ENCODE assay signal across 20 cellular contexts in genomic region chr19:44993926-44994537, GRCh38. TPM values are rescaled to one million over a fixed set of nuclear protein-coding genes. Genes with fewer than 3 reads are reported as not detected.
DNase-seq lines count a peak whose midpoint lies in the region; ATAC-seq and TF ChIP-seq lines count a peak whose summit lies in the region.
"Had no signal": no experiment of that assay in that cellular context is flagged by ENCODE, and none has a peak within 500 bp of the region (broad histone marks: within the 10 kb centered on the region; RNA-seq: fewer than 3 reads in every experiment).

No MANE protein-coding gene starts in this region.

- H4K20me1 ChIP-seq in OCI-LY1 (ENCODE audit: insufficient read depth, low read length), result no peaks in the 10 kb centered on the region

- no peaks in the 10 kb centered on the region for H3K9me2 ChIP-seq in OCI-LY1 (ENCODE audit: low read depth, low read length)

- DNase-seq in CD14-positive monocyte (ENCODE audit: low spot score) (no peak), sigmoid colon (peak; percentile 60)
- DNase-seq in effector memory CD8-positive, alpha-beta T cell, result no peak
- no peak for DNase-seq in activated T-helper 2 cell treated with anti-CD3 and anti-CD28 coated beads, Interferon-gamma antibody, Interleukin-2, Interleukin-4, amounts not matched to agents 10 μg/mL and 5 μg/mL and 100 μg/mL, durations not matched to agents 14 hours and 24 hours and 36 hours (ENCODE audit: low spot score)
- no peak for DNase-seq in activated naive CD4-positive, alpha-beta T cell treated with anti-CD3 and anti-CD28 coated beads for 36 hours
- DNase-seq: DMS153, GF-D8, GM23248, HCEC 1CT, KG1, NCI-H1105 treated with DMSO at 0.1 percent for 48 hours, NCI-H1694, NCI-H2107, NCI-H510A treated with DMSO at 0.1 percent for 48 hours, NCI-H774, Peyer's patch had no signal

- peaks cover 0 to 3% (median 0%) of the 10 kb centered on the region in 7 donors for H3K9me3 Mint-ChIP-seq in CD14-positive monocyte
- H3K9me3 Mint-ChIP-seq in effector memory CD8-positive, alpha-beta T cell, result no peaks in the 10 kb centered on the region
- H3K9me3 Mint-ChIP-seq in activated T-helper 2 cell treated with anti-CD3 and anti-CD28 coated beads, Interferon-gamma antibody, Interleukin-2, Interleukin-4, amounts not matched to agents 10 μg/mL and 5 μg/mL and 100 μg/mL, durations not matched to agents 14 hours and 24 hours and 36 hours, result no peaks in the 10 kb centered on the region
- no peaks in the 10 kb centered on the region for H3K9me3 Mint-ChIP-seq in activated naive CD4-positive, alpha-beta T cell treated with anti-CD3 and anti-CD28 coated beads for 36 hours

- no peaks in the 10 kb centered on the region for H3K27me3 ChIP-seq in OCI-LY1 (ENCODE audit: insufficient read depth, low read length)
- H3K27me3 ChIP-seq in sigmoid colon, result no peaks in the 10 kb centered on the region
- H3K27me3 ChIP-seq: Peyer's patch had no signal

- no peak for ATAC-seq in effector memory CD8-positive, alpha-beta T cell (replicated peaks)
- no peak for ATAC-seq in HG03520 (IDR thresholded peaks at IDR 0.05; ENCODE audit: unreplicated experiment)
- ATAC-seq: Right ventricle myocardium inferior had no signal

- no peak for TF ChIP-seq CTCF in CD14-positive monocyte (IDR thresholded peaks at IDR 0.05)
- no peak for TF ChIP-seq CTCF in OCI-LY1 (IDR thresholded peaks at IDR 0.05; ENCODE audit: low read length)
- TF ChIP-seq CTCF in sigmoid colon (IDR thresholded peaks at IDR 0.05), result no peak

- no peaks in the 10 kb centered on the region for H3F3A ChIP-seq in OCI-LY1 (ENCODE audit: insufficient read depth, low read length)

- intact Hi-C loops in CD14-positive monocyte (cut with micrococcal nuclease), result loop anchor here in 1 of 2 donors (5.0 kb wide), 1 partner anchor 37 kb away; the partner anchor contains the start of gene CLPTM1
- intact Hi-C loops in sigmoid colon (cut with DNase I), result no loop called here
- intact Hi-C loops in activated T-helper 2 cell treated with anti-CD3 and anti-CD28 coated beads, Interferon-gamma antibody, Interleukin-2, Interleukin-4, amounts not matched to agents 10 μg/mL and 5 μg/mL and 100 μg/mL, durations not matched to agents 14 hours and 24 hours and 36 hours (cut with micrococcal nuclease), result no loop called here
- intact Hi-C loops in activated naive CD4-positive, alpha-beta T cell treated with anti-CD3 and anti-CD28 coated beads for 36 hours (cut with micrococcal nuclease), result no loop called here

- H3K9me3 ChIP-seq in OCI-LY1 (ENCODE audit: low read length), result no peaks in the 10 kb centered on the region
- H3K9me3 ChIP-seq in sigmoid colon, result no peaks in the 10 kb centered on the region
- H3K9me3 ChIP-seq: Peyer's patch had no signal

- CTCF ChIA-PET in activated naive CD4-positive, alpha-beta T cell treated with anti-CD3 and anti-CD28 coated beads for 36 hours (lab: Charles Lee), result interaction anchor here (0.6 to 1.0 kb wide), 2 partner anchors 65 to 190 kb away, joined by 3 to 4 read pairs; no protein-coding TSS in a partner anchor

- peaks cover 0 to 1% (median 0%) of the 10 kb centered on the region in 3 donors for H3K27me3 Mint-ChIP-seq in CD14-positive monocyte (ENCODE audit: low read depth in 3 of 3)
- H3K27me3 Mint-ChIP-seq in effector memory CD8-positive, alpha-beta T cell, result no peaks in the 10 kb centered on the region
- no peaks in the 10 kb centered on the region for H3K27me3 Mint-ChIP-seq in activated T-helper 2 cell treated with anti-CD3 and anti-CD28 coated beads, Interferon-gamma antibody, Interleukin-2, Interleukin-4, amounts not matched to agents 10 μg/mL and 5 μg/mL and 100 μg/mL, durations not matched to agents 14 hours and 24 hours and 36 hours (ENCODE audit: low read depth)
- no peaks in the 10 kb centered on the region for H3K27me3 Mint-ChIP-seq in activated naive CD4-positive, alpha-beta T cell treated with anti-CD3 and anti-CD28 coated beads for 36 hours (ENCODE audit: low read depth)

- no peak overlapping the region for H3K4me3 Mint-ChIP-seq in CD14-positive monocyte
- no peak overlapping the region for H3K4me3 Mint-ChIP-seq in effector memory CD8-positive, alpha-beta T cell
- H3K4me3 Mint-ChIP-seq in activated T-helper 2 cell treated with anti-CD3 and anti-CD28 coated beads, Interferon-gamma antibody, Interleukin-2, Interleukin-4, amounts not matched to agents 10 μg/mL and 5 μg/mL and 100 μg/mL, durations not matched to agents 14 hours and 24 hours and 36 hours (ENCODE audit: low read depth), result no peak overlapping the region
- H3K4me3 Mint-ChIP-seq in activated naive CD4-positive, alpha-beta T cell treated with anti-CD3 and anti-CD28 coated beads for 36 hours, result no peak overlapping the region

- H3K79me2 ChIP-seq in OCI-LY1 (ENCODE audit: insufficient read depth, low read length), result no peaks in the 10 kb centered on the region

- H3K36me3 Mint-ChIP-seq in CD14-positive monocyte, result peaks cover 32 to 43% of the 10 kb centered on the region in 2 donors
- peaks cover 13% of the 10 kb centered on the region for H3K36me3 Mint-ChIP-seq in effector memory CD8-positive, alpha-beta T cell (ENCODE audit: insufficient read depth)
- peaks cover 13% of the 10 kb centered on the region for H3K36me3 Mint-ChIP-seq in activated T-helper 2 cell treated with anti-CD3 and anti-CD28 coated beads, Interferon-gamma antibody, Interleukin-2, Interleukin-4, amounts not matched to agents 10 μg/mL and 5 μg/mL and 100 μg/mL, durations not matched to agents 14 hours and 24 hours and 36 hours (ENCODE audit: low read depth)
- peaks cover 1% of the 10 kb centered on the region for H3K36me3 Mint-ChIP-seq in activated naive CD4-positive, alpha-beta T cell treated with anti-CD3 and anti-CD28 coated beads for 36 hours (ENCODE audit: low read depth)

- H3K4me3 ChIP-seq in OCI-LY1 (ENCODE audit: low read depth, low read length, poor library complexity, severe bottlenecking) (no peak overlapping the region), sigmoid colon (no peak overlapping the region)
- H3K4me3 ChIP-seq: GM23248, Peyer's patch had no signal

- peak overlapping the region; percentile 3; the same call in 1 of the 2 replicates for H3K9ac ChIP-seq in OCI-LY1 (ENCODE audit: low read length)
- H3K9ac ChIP-seq: GM23248 had no signal

- H3K4me1 Mint-ChIP-seq in CD14-positive monocyte, result no peaks in the 10 kb centered on the region
- H3K4me1 Mint-ChIP-seq in effector memory CD8-positive, alpha-beta T cell (ENCODE audit: low read depth in 2 of 2), result peaks cover 0 to 2% of the 10 kb centered on the region in 2 donors
- no peaks in the 10 kb centered on the region for H3K4me1 Mint-ChIP-seq in activated T-helper 2 cell treated with anti-CD3 and anti-CD28 coated beads, Interferon-gamma antibody, Interleukin-2, Interleukin-4, amounts not matched to agents 10 μg/mL and 5 μg/mL and 100 μg/mL, durations not matched to agents 14 hours and 24 hours and 36 hours (ENCODE audit: low read depth)
- no peaks in the 10 kb centered on the region for H3K4me1 Mint-ChIP-seq in activated naive CD4-positive, alpha-beta T cell treated with anti-CD3 and anti-CD28 coated beads for 36 hours (ENCODE audit: low read depth)

- peak overlapping the region in 4 of 7 donors; percentile 27 to 64 (median 50) for H3K27ac Mint-ChIP-seq in CD14-positive monocyte
- H3K27ac Mint-ChIP-seq in effector memory CD8-positive, alpha-beta T cell, result peak overlapping the region; percentile 16 to 59
- no peak overlapping the region for H3K27ac Mint-ChIP-seq in activated T-helper 2 cell treated with anti-CD3 and anti-CD28 coated beads, Interferon-gamma antibody, Interleukin-2, Interleukin-4, amounts not matched to agents 10 μg/mL and 5 μg/mL and 100 μg/mL, durations not matched to agents 14 hours and 24 hours and 36 hours
- H3K27ac Mint-ChIP-seq in activated naive CD4-positive, alpha-beta T cell treated with anti-CD3 and anti-CD28 coated beads for 36 hours, result no peak overlapping the region

- H3K27ac ChIP-seq in OCI-LY1 (ENCODE audit: low read depth, low read length, poor library complexity, severe bottlenecking) (peak overlapping the region; percentile 74), sigmoid colon (no peak overlapping the region)
- H3K27ac ChIP-seq: GM23248, Peyer's patch had no signal

- H3K36me3 ChIP-seq in OCI-LY1 (ENCODE audit: insufficient read depth, low read length) (peaks cover 30% of the 10 kb centered on the region), sigmoid colon (peaks cover 0 to 41% (median 27%) of the 10 kb centered on the region in 4 donors)

- TF ChIP-seq POLR2A in sigmoid colon (IDR thresholded peaks at IDR 0.05), result no peak

- no peak for TF ChIP-seq EP300 in sigmoid colon (IDR thresholded peaks at IDR 0.05)

- WGBS in sigmoid colon, 2 donors, result 91 to 94% methylated on average over 12 of the region's 12 CpGs

- no peak overlapping the region for H2AFZ ChIP-seq in OCI-LY1 (ENCODE audit: low read length)
- H2AFZ ChIP-seq: GM23248 had no signal

- H3K4me2 ChIP-seq in OCI-LY1 (ENCODE audit: low read length), result no peak overlapping the region

- H3K4me1 ChIP-seq in OCI-LY1 (ENCODE audit: insufficient read depth, low read length, severe bottlenecking) (peaks cover 46% of the 10 kb centered on the region), sigmoid colon (peaks cover 0 to under 1% (median 0%) of the 10 kb centered on the region in 4 donors)
- H3K4me1 ChIP-seq: Peyer's patch had no signal

RNA-seq across cellular contexts. Expression of gene RELB, which starts 7.2 kb away (rescaled TPM):
- 10 to 100 TPM; 32.3 to 35.0 TPM for polyA plus RNA-seq in CD14-positive monocyte
- 10 to 100 TPM in 1 of 4 donors, 1 to 10 TPM in 3; 3.2 to 16.7 (median 4.1) TPM for total RNA-seq in sigmoid colon
- 10 to 100 TPM; 21.0 to 50.2 (median 30.0) TPM for polyA plus RNA-seq in sigmoid colon
- total RNA-seq in activated T-helper 2 cell treated with anti-CD3 and anti-CD28 coated beads, Interferon-gamma antibody, Interleukin-2, Interleukin-4, amounts not matched to agents 10 μg/mL and 5 μg/mL and 100 μg/mL, durations not matched to agents 14 hours and 24 hours and 36 hours, result 62.7 and 70.3 TPM in 2 replicates
- 10 to 100 TPM; 55.4 to 57.3 TPM for total RNA-seq in activated naive CD4-positive, alpha-beta T cell treated with anti-CD3 and anti-CD28 coated beads for 36 hours

RNA-seq across cellular contexts. Expression of gene CLPTM1, which starts 38.9 kb away (rescaled TPM):
- polyA plus RNA-seq in CD14-positive monocyte, result 10 to 100 TPM; 14.7 to 20.0 TPM
- 10 to 100 TPM; 31.6 to 51.5 (median 45.1) TPM for total RNA-seq in sigmoid colon
- 10 to 100 TPM; 22.2 to 94.0 (median 27.0) TPM for polyA plus RNA-seq in sigmoid colon
- 68.7 and 72.7 TPM in 2 replicates for total RNA-seq in activated T-helper 2 cell treated with anti-CD3 and anti-CD28 coated beads, Interferon-gamma antibody, Interleukin-2, Interleukin-4, amounts not matched to agents 10 μg/mL and 5 μg/mL and 100 μg/mL, durations not matched to agents 14 hours and 24 hours and 36 hours
- 10 to 100 TPM; 32.4 to 34.6 TPM for total RNA-seq in activated naive CD4-positive, alpha-beta T cell treated with anti-CD3 and anti-CD28 coated beads for 36 hours

RNA-seq across cellular contexts. Expression of gene CLASRP, which starts 44.8 kb away (rescaled TPM):
- polyA plus RNA-seq in CD14-positive monocyte (1 to 10 TPM; 2.2 to 4.1 TPM), sigmoid colon (10 to 100 TPM; 19.0 to 70.8 (median 19.2) TPM)
- 100 to 1,000 TPM in 1 of 4 donors, 10 to 100 TPM in 3; 61.9 to 157 (median 73.7) TPM for total RNA-seq in sigmoid colon
- 102 and 105 TPM in 2 replicates for total RNA-seq in activated T-helper 2 cell treated with anti-CD3 and anti-CD28 coated beads, Interferon-gamma antibody, Interleukin-2, Interleukin-4, amounts not matched to agents 10 μg/mL and 5 μg/mL and 100 μg/mL, durations not matched to agents 14 hours and 24 hours and 36 hours
- total RNA-seq in activated naive CD4-positive, alpha-beta T cell treated with anti-CD3 and anti-CD28 coated beads for 36 hours, result 100 to 1,000 TPM; 106 to 113 TPM

RNA-seq across cellular contexts. Expression of gene APOC2, which starts 48.2 kb away (rescaled TPM):
- not detected for polyA plus RNA-seq in CD14-positive monocyte
- not detected for total RNA-seq in sigmoid colon
- 10 to 100 TPM in 1 of 3 donors, 1 to 10 TPM in 2; 3.0 to 10.6 (median 3.3) TPM for polyA plus RNA-seq in sigmoid colon
- not detected in 2 replicates for total RNA-seq in activated T-helper 2 cell treated with anti-CD3 and anti-CD28 coated beads, Interferon-gamma antibody, Interleukin-2, Interleukin-4, amounts not matched to agents 10 μg/mL and 5 μg/mL and 100 μg/mL, durations not matched to agents 14 hours and 24 hours and 36 hours
- not detected for total RNA-seq in activated naive CD4-positive, alpha-beta T cell treated with anti-CD3 and anti-CD28 coated beads for 36 hours
- total RNA-seq: GM23248, Right ventricle myocardium inferior had no signal
- polyA plus RNA-seq: GM23248 had no signal

RNA-seq across cellular contexts. Expression of gene APOC4, which starts 52.0 kb away (rescaled TPM):
- polyA plus RNA-seq in CD14-positive monocyte (not detected), sigmoid colon (not detected)
- not detected for total RNA-seq in sigmoid colon
- total RNA-seq in activated T-helper 2 cell treated with anti-CD3 and anti-CD28 coated beads, Interferon-gamma antibody, Interleukin-2, Interleukin-4, amounts not matched to agents 10 μg/mL and 5 μg/mL and 100 μg/mL, durations not matched to agents 14 hours and 24 hours and 36 hours, result not detected in 2 replicates
- not detected for total RNA-seq in activated naive CD4-positive, alpha-beta T cell treated with anti-CD3 and anti-CD28 coated beads for 36 hours
- total RNA-seq: GM23248, Peyer's patch, Right ventricle myocardium inferior, SK-MEL-5 had no signal
- polyA plus RNA-seq: GM23248 had no signal

Comparison
In these comparisons a context has a peak if more than half of its experiments do, and no peak if none do; other contexts are left out.
1. H3K27ac Mint-ChIP-seq: peak in CD14-positive monocyte (4 of 7) and effector memory CD8-positive, alpha-beta T cell (2 of 2); none in activated T-helper 2 cell treated with anti-CD3 and anti-CD28 coated beads, Interferon-gamma antibody, Interleukin-2, Interleukin-4, amounts not matched to agents 10 μg/mL and 5 μg/mL and 100 μg/mL, durations not matched to agents 14 hours and 24 hours and 36 hours (single experiment) and activated naive CD4-positive, alpha-beta T cell treated with anti-CD3 and anti-CD28 coated beads for 36 hours (single experiment).